Comparison of ENCODE assay signal across 21 cellular contexts in genomic region chr11:36427876-36428275, GRCh38.
DNase-seq lines count a peak whose midpoint lies in the region; ATAC-seq, FAIRE-seq and TF ChIP-seq lines count a peak whose summit lies in the region.
"Had no signal": no experiment of that assay in that cellular context is flagged by ENCODE, and none has a peak within 500 bp of the region (broad histone marks: within the 10 kb centered on the region; RNA-seq: fewer than 3 reads in every experiment).

No MANE protein-coding gene starts in this region.

- H4K8ac ChIP-seq in IMR-90 (ENCODE audit: low read depth in 2 of 2, low read length in 2 of 2) (no peak overlapping the region), trophoblast cell (ENCODE audit: low read depth, low read length) (no peak overlapping the region)

- H3K4ac ChIP-seq in IMR-90 (ENCODE audit: low read depth, low read length) (no peak overlapping the region), trophoblast cell (ENCODE audit: low read depth, low read length) (no peak overlapping the region)

- TF ChIP-seq RAD21 in IMR-90 (IDR thresholded peaks at IDR 0.05; ENCODE audit: low read length) = no peak

- peaks cover 30% of the 10 kb centered on the region for H3K9me1 ChIP-seq in IMR-90 (ENCODE audit: insufficient read depth, low read length)

- POLR2A ChIA-PET in IMR-90 (lab: Charles Lee; ENCODE audit: unreplicated experiment) (no interaction called here), OCI-LY7 (lab: Charles Lee) (no interaction called here)

- H3K36me3 ChIP-seq in IMR-90 (ENCODE audit: control insufficient read depth, insufficient read depth, low read length) (no peaks in the 10 kb centered on the region), bronchial epithelial cell (ENCODE audit: control insufficient read depth, insufficient read depth, low read length) (no peaks in the 10 kb centered on the region), trophoblast cell (ENCODE audit: control insufficient read depth in 1 of 2, insufficient read depth in 2 of 2, low read length in 2 of 2) (peaks cover 4 to 5% of the 10 kb centered on the region in 2 experiments), OCI-LY7 (ENCODE audit: insufficient read depth, low read length) (no peaks in the 10 kb centered on the region)

- in situ Hi-C loops in IMR-90 (cut with MboI; ENCODE audit: low sequenced_read_pairs) = no loop called here

- H2AK5ac ChIP-seq in IMR-90 (ENCODE audit: low read depth, low read length) = peak overlapping the region; percentile 7; the same call in 1 of the 2 replicates
- no peak overlapping the region for H2AK5ac ChIP-seq in trophoblast cell (ENCODE audit: low read length)

- FAIRE-seq in bronchial epithelial cell (lab: Jason Lieb, UNC) = peak; percentile 96
- FAIRE-seq: A204.1, G401.6, GM18507, H1, K562 had no signal

- H2BK12ac ChIP-seq in trophoblast cell (ENCODE audit: low read length) = no peak overlapping the region

- H2BK15ac ChIP-seq in IMR-90 (ENCODE audit: low read depth, low read length) = no peak overlapping the region

- H3K27ac ChIP-seq in IMR-90 (ENCODE audit: insufficient read depth, low read length) = no peak overlapping the region
- H3K27ac ChIP-seq in trophoblast cell (ENCODE audit: low read depth, low read length) = no peak overlapping the region
- H3K27ac ChIP-seq in OCI-LY7 (ENCODE audit: low read depth, low read length, poor library complexity, severe bottlenecking) = no peak overlapping the region

- TF ChIP-seq POLR2A in IMR-90 (IDR thresholded peaks at IDR 0.05; ENCODE audit: low read depth, low read length) = no peak

- DNase-seq in A172 (ENCODE audit: low spot score) (peak; percentile 35), IMR-90 (no peak), bronchial epithelial cell (ENCODE audit: low read depth) (peak; percentile 31), trophoblast cell (no peak), NCI-H2107 (lab: John Stamatoyannopoulos, UW) (no peak), OCI-LY7 (ENCODE audit: low spot score) (no peak)
- DNase-seq: NCI-H1092 treated with DMSO at 0.1 percent for 48 hours; NCI-H1436 treated with DMSO at 0.1 percent for 48 hours; NCI-H1930; NCI-H2227 treated with DMSO at 0.1 percent for 48 hours; NCI-H510A; NCI-H774; NK-92 treated with Interleukin-12 subunit alpha and Interleukin-12 subunit beta, amount 100 ng/mL, for 24 hours had no signal

- intact Hi-C loops in IMR-90 (cut with micrococcal nuclease) (no loop called here), OCI-LY7 (cut with micrococcal nuclease; ENCODE audit: unreplicated experiment) (no loop called here)

- H3K4me2 ChIP-seq in IMR-90 (ENCODE audit: low read depth, low read length) = no peak overlapping the region
- H3K4me2 ChIP-seq in trophoblast cell (ENCODE audit: low read length) = no peak overlapping the region
- no peak overlapping the region for H3K4me2 ChIP-seq in OCI-LY7 (ENCODE audit: low read length)

- no peaks in the 10 kb centered on the region for H3K9me3 ChIP-seq in IMR-90 (ENCODE audit: control insufficient read depth, insufficient read depth, low read length)
- no peaks in the 10 kb centered on the region for H3K9me3 ChIP-seq in trophoblast cell (ENCODE audit: insufficient read depth, low read depth, low read length)
- no peaks in the 10 kb centered on the region for H3K9me3 ChIP-seq in OCI-LY7 (ENCODE audit: low read length)

- H3K4me1 ChIP-seq in IMR-90 (ENCODE audit: control insufficient read depth, insufficient read depth, low read length) = peaks cover 23% of the 10 kb centered on the region
- H3K4me1 ChIP-seq in trophoblast cell (ENCODE audit: control insufficient read depth in 1 of 2, insufficient read depth in 2 of 2, low read length in 2 of 2) = peaks cover 5 to 10% of the 10 kb centered on the region in 2 experiments
- no peaks in the 10 kb centered on the region for H3K4me1 ChIP-seq in OCI-LY7 (ENCODE audit: insufficient read depth, low read length, poor library complexity, severe bottlenecking)

- H4K91ac ChIP-seq in IMR-90 (ENCODE audit: insufficient read depth, low read depth, low read length) = peak overlapping the region; percentile 22; the same call in 1 of the 2 replicates
- H4K91ac ChIP-seq in trophoblast cell (ENCODE audit: low read depth, low read length) = no peak overlapping the region

- no peak for ATAC-seq in IMR-90 (ENCODE audit: low read depth)
- ATAC-seq in activated CD4-positive, CD25-positive, alpha-beta regulatory T cell treated with anti-CD3 and anti-CD28 coated beads, Interleukin-2, amount 50 U/mL, for 24 hours = no peak
- ATAC-seq in HG03196 (IDR thresholded peaks at IDR 0.05; ENCODE audit: unreplicated experiment) = no peak
- ATAC-seq: K562, Panc1 had no signal

- no peak overlapping the region for H3K14ac ChIP-seq in IMR-90 (replicated peaks; ENCODE audit: low read depth, low read length)
- H3K14ac ChIP-seq in trophoblast cell (ENCODE audit: low read length) = no peak overlapping the region

- dilution Hi-C loops in IMR-90 (cut with HindIII; ENCODE audit: low sequenced_read_pairs, unreplicated experiment) = no loop called here

- no peaks in the 10 kb centered on the region for H3K79me2 ChIP-seq in trophoblast cell (ENCODE audit: control insufficient read depth, insufficient read depth, low read length, poor library complexity)
- no peaks in the 10 kb centered on the region for H3K79me2 ChIP-seq in OCI-LY7 (ENCODE audit: insufficient read depth, low read depth, low read length)

- H4K12ac ChIP-seq in trophoblast cell (ENCODE audit: low read depth, low read length) = no peak overlapping the region

- H2BK20ac ChIP-seq in IMR-90 (ENCODE audit: low read depth, low read length) = no peak overlapping the region

- no CpG with 5 or more reads among the region's 3 CpGs for WGBS in IMR-90 (ENCODE audit: extremely low coverage in 2 of 2, insufficient read length in 1 of 2), 2 experiments
- no CpG with 5 or more reads among the region's 3 CpGs for WGBS in trophoblast cell (ENCODE audit: extremely low coverage, insufficient coverage, insufficient read length)

- H3K9me2 ChIP-seq in OCI-LY7 (ENCODE audit: insufficient read depth, low read length) = no peaks in the 10 kb centered on the region

- no peak for TF ChIP-seq CTCF in IMR-90 (conservative IDR thresholded peaks at IDR 0.05; ENCODE audit: low read depth, low read length)
- no peak for TF ChIP-seq CTCF in bronchial epithelial cell (IDR thresholded peaks at IDR 0.05; ENCODE audit: insufficient read depth, low read length, severe bottlenecking)
- TF ChIP-seq CTCF in OCI-LY7 (conservative IDR thresholded peaks at IDR 0.05; ENCODE audit: low read length) = no peak

- H3K56ac ChIP-seq in IMR-90 (ENCODE audit: extremely low read depth, insufficient read depth, low read length) = no peak overlapping the region

- CTCF ChIA-PET in IMR-90 (lab: Yijun Ruan, JAX) (interaction anchor here (1.2 kb wide), 1 partner anchor 55 kb away, joined by 3 read pairs; no protein-coding TSS in a partner anchor), OCI-LY7 (lab: Charles Lee; ENCODE audit: unreplicated experiment) (no interaction called here)

- H3K4me3 ChIP-seq in IMR-90 (ENCODE audit: insufficient read depth, low read depth, low read length) (no peak overlapping the region), bronchial epithelial cell (ENCODE audit: low read depth, low read length) (no peak overlapping the region), trophoblast cell (ENCODE audit: low read depth, low read length) (peak overlapping the region; percentile 5), OCI-LY7 (ENCODE audit: low read depth, low read length, poor library complexity, severe bottlenecking) (no peak overlapping the region)
- H3K4me3 ChIP-seq: K562 had no signal

- H4K20me1 ChIP-seq in IMR-90 (ENCODE audit: insufficient read depth, low read length) = no peaks in the 10 kb centered on the region
- no peaks in the 10 kb centered on the region for H4K20me1 ChIP-seq in OCI-LY7 (ENCODE audit: insufficient read depth, low read length)

- H4K5ac ChIP-seq in IMR-90 (ENCODE audit: low read depth, low read length) = no peak overlapping the region

- H3K27me3 ChIP-seq in IMR-90 (ENCODE audit: control insufficient read depth, insufficient read depth, low read length) (no peaks in the 10 kb centered on the region), bronchial epithelial cell (ENCODE audit: control insufficient read depth, insufficient read depth, low read length) (no peaks in the 10 kb centered on the region), trophoblast cell (ENCODE audit: insufficient read depth, low read length) (no peaks in the 10 kb centered on the region)

- H2BK5ac ChIP-seq in IMR-90 (ENCODE audit: low read depth, low read length, poor library complexity, severe bottlenecking) (no peak overlapping the region), trophoblast cell (ENCODE audit: low read depth, low read length, poor library complexity) (no peak overlapping the region)

- H3K18ac ChIP-seq in IMR-90 (ENCODE audit: low read depth, low read length) = no peak overlapping the region; the same call in 1 of the 2 replicates
- H3K18ac ChIP-seq in trophoblast cell (ENCODE audit: low read length) = no peak overlapping the region

- no peak overlapping the region for H3K9ac ChIP-seq in IMR-90 (ENCODE audit: low read depth, low read length)
- no peak overlapping the region for H3K9ac ChIP-seq in trophoblast cell (ENCODE audit: low read length)

- H3K79me1 ChIP-seq in IMR-90 (ENCODE audit: low read depth in 1 of 2, low read length in 2 of 2) = peaks cover 0 to 12% of the 10 kb centered on the region in 2 experiments; a peak in 3 of 4 replicates
- H3K79me1 ChIP-seq in trophoblast cell (ENCODE audit: low read length) = peaks cover 11% of the 10 kb centered on the region

- H2AFZ ChIP-seq in IMR-90 (replicated peaks; ENCODE audit: low read length, poor library complexity) (no peak overlapping the region), trophoblast cell (ENCODE audit: insufficient read depth, low read length, poor library complexity) (no peak overlapping the region), OCI-LY7 (ENCODE audit: low read length) (no peak overlapping the region)

- no peak overlapping the region for H2AK9ac ChIP-seq in IMR-90 (replicated peaks; ENCODE audit: low read depth, low read length, poor library complexity)

- H3K23ac ChIP-seq in IMR-90 (ENCODE audit: low read depth, low read length) (no peak overlapping the region), trophoblast cell (ENCODE audit: low read length) (no peak overlapping the region)

- H2BK120ac ChIP-seq in IMR-90 (ENCODE audit: low read depth, low read length) (no peak overlapping the region), trophoblast cell (ENCODE audit: insufficient read depth, low read length, poor library complexity) (no peak overlapping the region)

- BruUV-seq in IMR-90 (replicated peaks; lab: Mats Ljungman, UMichigan) (no TSS peak), OCI-LY7 (replicated peaks; lab: Mats Ljungman, UMichigan) (no TSS peak)

TF ChIP-seq in IMR-90, 13 proteins besides CTCF, POLR2A, EP300 and RAD21:
- TF ChIP-seq RFX5 (IDR thresholded peaks at IDR 0.05; ENCODE audit: low read depth, low read length) (no peak), SMC3 (IDR thresholded peaks at IDR 0.05; ENCODE audit: low read depth, low read length) (no peak), CHD1 (IDR thresholded peaks at IDR 0.05; ENCODE audit: low read depth, low read length) (no peak), MXI1 (IDR thresholded peaks at IDR 0.05; ENCODE audit: borderline replicate concordance, low read depth, low read length) (no peak), RCOR1 (IDR thresholded peaks at IDR 0.05; ENCODE audit: insufficient replicate concordance, low read length) (no peak), MAZ (IDR thresholded peaks at IDR 0.05; ENCODE audit: borderline replicate concordance, low read depth, low read length) (no peak)

Comparison
In these comparisons a context has a peak if more than half of its experiments do, and no peak if none do; other contexts are left out.
1. DNase-seq: peak in A172 (single experiment) and bronchial epithelial cell (single experiment); none in IMR-90 (single experiment), trophoblast cell (0 of 2), NCI-H2107 (single experiment) and OCI-LY7 (single experiment).